Comparison of ENCODE assay signal across 9 cellular contexts in genomic region chr13:30892966-30893365, GRCh38. TPM values are rescaled to one million over a fixed set of nuclear protein-coding genes. Genes with fewer than 3 reads are reported as not detected.
DNase-seq lines count a peak whose midpoint lies in the region; ATAC-seq lines count a peak whose summit lies in the region.
"Had no signal": no experiment of that assay in that cellular context is flagged by ENCODE, and none has a peak within 500 bp of the region (broad histone marks: within the 10 kb centered on the region; RNA-seq: fewer than 3 reads in every experiment).

No MANE protein-coding gene starts in this region.

- in situ Hi-C loops in GM23248 (cut with MboI), result no loop called here

- peaks cover 42% of the 10 kb centered on the region for H3K4me1 ChIP-seq in GM23248 (ENCODE audit: insufficient read depth)
- peaks cover 41% of the 10 kb centered on the region for H3K4me1 ChIP-seq in adipocyte (ENCODE audit: control insufficient read depth, insufficient read depth, low read length)

- no peak overlapping the region for H3K4me3 ChIP-seq in GM23248
- H3K4me3 ChIP-seq in adipocyte (ENCODE audit: low read length), result no peak overlapping the region

- H3K9ac ChIP-seq in GM23248 (no peak overlapping the region), adipocyte (ENCODE audit: low read length) (peak overlapping the region; percentile 54)

- H3K9me3 ChIP-seq in GM23248 (ENCODE audit: low read depth), result no peaks in the 10 kb centered on the region
- peaks cover 6% of the 10 kb centered on the region for H3K9me3 ChIP-seq in adipocyte (ENCODE audit: control insufficient read depth, low read length)

- no peaks in the 10 kb centered on the region for H3K27me3 ChIP-seq in GM23248 (replicated peaks; ENCODE audit: insufficient read depth)
- no peaks in the 10 kb centered on the region for H3K27me3 ChIP-seq in adipocyte (replicated peaks; ENCODE audit: control insufficient read depth, insufficient read depth, low read length)

- WGBS in GM23248 (ENCODE audit: low coverage in 1 of 2, low lambda C conversion rate in 2 of 2, missing lambda C conversion rate in 2 of 2), 2 experiments, result 17 to 23% methylated on average over 6 of the region's 6 CpGs

- H2AFZ ChIP-seq in GM23248, result no peak overlapping the region

- DNase-seq in AG08395 (ENCODE audit: low spot score), result peak; percentile 24
- peak; percentile 82 for DNase-seq in GM23248
- peak; percentile 49 for DNase-seq in adipocyte (ENCODE audit: low read depth)
- peak; percentile 91 for DNase-seq in islet precursor cell
- no peak for DNase-seq in nucleus accumbens (lab: John Stamatoyannopoulos, UW)
- DNase-seq in NCI-H2227 (lab: John Stamatoyannopoulos, UW; ENCODE audit: unreplicated experiment), result no peak

- H3K79me2 ChIP-seq in GM23248 (ENCODE audit: insufficient read depth), result no peaks in the 10 kb centered on the region

- H3K4me2 ChIP-seq in GM23248 (ENCODE audit: unreplicated experiment), result no peak overlapping the region

- no peaks in the 10 kb centered on the region for H3K9me2 ChIP-seq in GM23248 (ENCODE audit: insufficient read depth)

- peak overlapping the region; percentile 15 for H3K27ac ChIP-seq in GM23248

- H3F3A ChIP-seq in GM23248 (ENCODE audit: insufficient read depth), result peaks cover 14% of the 10 kb centered on the region

- ATAC-seq in HG03139 (IDR thresholded peaks at IDR 0.05; ENCODE audit: unreplicated experiment), result no peak
- ATAC-seq in HG03520 (IDR thresholded peaks at IDR 0.05; ENCODE audit: unreplicated experiment), result no peak
- ATAC-seq: activated naive CD4-positive, alpha-beta T cell treated with anti-CD3 and anti-CD28 coated beads, Interleukin-2, amount 50 U/mL, for 72 hours had no signal

- H3K36me3 ChIP-seq in GM23248 (ENCODE audit: low read depth) (no peaks in the 10 kb centered on the region), adipocyte (ENCODE audit: control insufficient read depth, insufficient read depth, low read length, severe bottlenecking) (no peaks in the 10 kb centered on the region)

- no peaks in the 10 kb centered on the region for H4K20me1 ChIP-seq in GM23248 (ENCODE audit: insufficient read depth)

RNA-seq across cellular contexts. Expression of gene MEDAG, which starts 13.1 kb away (rescaled TPM):
- 228 and 243 TPM in 2 replicates for total RNA-seq in GM23248 (2014; rRNA removed; shearing (Covaris generic))
- polyA plus RNA-seq in GM23248 (2016; fragmentation: Nextera tagmentation; extraction: Ambion mirVana), result 84.9 and 86.0 TPM in 2 replicates
- total RNA-seq: activated naive CD4-positive, alpha-beta T cell treated with anti-CD3 and anti-CD28 coated beads, Interleukin-2, amount 50 U/mL, for 72 hours had no signal

RNA-seq across cellular contexts. Expression of gene TEX26, which starts 39.5 kb away (rescaled TPM):
- total RNA-seq in GM23248 (2014; rRNA removed; shearing (Covaris generic)), result 0.22 TPM in 1 of 2 replicates, not detected in the other
- not detected in 2 replicates for polyA plus RNA-seq in GM23248 (2016; fragmentation: Nextera tagmentation; extraction: Ambion mirVana)
- total RNA-seq: activated naive CD4-positive, alpha-beta T cell treated with anti-CD3 and anti-CD28 coated beads, Interleukin-2, amount 50 U/mL, for 72 hours had no signal

Comparison
In these comparisons a context has a peak if more than half of its experiments do, and no peak if none do; other contexts are left out.
1. DNase-seq: peak in AG08395 (single experiment), GM23248 (single experiment), adipocyte (single experiment) and islet precursor cell (single experiment); none in nucleus accumbens (0 of 56) and NCI-H2227 (single experiment).